Comparison of ENCODE assay signal across 1 cellular context in the genomic region with DNA sequence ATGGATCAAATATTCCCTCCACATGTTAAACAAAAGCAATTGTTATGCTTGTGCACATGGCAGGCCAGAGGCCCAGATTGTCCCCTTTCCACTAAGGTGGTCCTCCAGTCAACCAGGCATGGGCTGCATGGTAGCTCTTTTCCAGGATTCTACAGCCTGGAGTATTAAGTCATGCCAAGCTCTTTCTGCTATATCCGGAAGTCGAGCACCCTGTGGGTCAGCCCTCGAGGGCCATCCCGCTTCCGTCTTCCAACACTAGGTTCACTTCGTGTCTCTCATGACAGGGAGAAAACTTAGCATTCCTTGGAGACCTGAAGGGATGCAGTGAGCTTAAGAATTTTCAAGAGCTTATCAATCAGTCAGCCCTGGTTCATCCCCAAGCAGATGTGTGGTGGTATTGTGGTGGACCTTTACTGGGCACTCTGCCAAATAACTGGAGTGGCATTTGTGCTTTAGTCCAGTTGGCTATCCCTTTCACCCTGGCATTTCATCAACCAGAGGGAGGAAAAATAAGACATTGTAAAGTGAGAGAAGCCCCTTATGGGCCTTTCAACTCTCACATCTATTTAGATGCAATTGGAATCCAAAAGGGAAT. TPM values are rescaled to one million over a fixed set of nuclear protein-coding genes. Genes with fewer than 3 reads are reported as not detected.
"Had no signal": no experiment of that assay in that cellular context is flagged by ENCODE, and none has a peak within 500 bp of the region (broad histone marks: within the 10 kb centered on the region; RNA-seq: fewer than 3 reads in every experiment).

No MANE protein-coding gene starts in this region.

RNA-seq across cellular contexts. Expression of gene TFPI, which starts 39.9 kb away (rescaled TPM):
- total RNA-seq: OCI-LY7 had no signal
